Comparison of ENCODE assay signal across 1 cellular context in genomic region chr13:110915057-110915873, GRCh38.
TF ChIP-seq lines count a peak whose summit lies in the region.

Gene ANKRD10, minus strand, starts transcription at chr13:110915069. Its CDS starts 135 bp downstream, at chr13:110914934.

TF ChIP-seq in GM12878, 131 proteins besides CTCF, POLR2A, EP300 and RAD21 (continued from another document and continues in another):
- TF ChIP-seq USF1 (IDR thresholded peaks at IDR 0.05; ENCODE audit: borderline replicate concordance, extremely low read length, insufficient read depth, low read depth, low read length) (peak; percentile 56), MAX (IDR thresholded peaks at IDR 0.05; ENCODE audit: low read depth, low read length) (no peak), BMI1 (IDR thresholded peaks at IDR 0.05; ENCODE audit: borderline replicate concordance) (no peak), E2F8 (IDR thresholded peaks at IDR 0.05; ENCODE audit: low read depth, partially characterized antibody) (no peak), E2F4 (IDR thresholded peaks at IDR 0.05; ENCODE audit: low read depth, low read length) (no peak), RAD51 (IDR thresholded peaks at IDR 0.05) (peak; percentile 75), YY1 (IDR thresholded peaks at IDR 0.05; ENCODE audit: low read depth, low read length) (peak; percentile 41), BCL11A (IDR thresholded peaks at IDR 0.05; ENCODE audit: low read depth, low read length) (no peak), SUPT20H (IDR thresholded peaks at IDR 0.05; ENCODE audit: borderline replicate concordance, control insufficient read depth, low read depth, low read length) (no peak), ESRRA (IDR thresholded peaks at IDR 0.05; ENCODE audit: low read length) (no peak), ELK1 (IDR thresholded peaks at IDR 0.05; ENCODE audit: low read depth, low read length) (no peak), ATF2 (IDR thresholded peaks at IDR 0.05; ENCODE audit: low read length) (no peak), BHLHE40 (IDR thresholded peaks at IDR 0.05; ENCODE audit: borderline replicate concordance in 1 of 2, low read depth in 2 of 2, low read length in 1 of 2) (peak; percentile 13 to 63; a peak in 2 of 4 replicates), KLF5 (IDR thresholded peaks at IDR 0.05; ENCODE audit: partially characterized antibody) (no peak), TAF1 (IDR thresholded peaks at IDR 0.05; ENCODE audit: borderline replicate concordance, low read depth, low read length) (0 out of 2 replicates have a peak, but pooled peaks have one; percentile 9), RCOR1 (conservative IDR thresholded peaks at IDR 0.05; ENCODE audit: low read depth, low read length) (no peak), CBX5 (IDR thresholded peaks at IDR 0.05; ENCODE audit: low read depth) (0 out of 2 replicates have a peak, but pooled peaks have one; percentile 19), BRCA1 (IDR thresholded peaks at IDR 0.05; ENCODE audit: low read depth, low read length) (no peak), ZNF687 (IDR thresholded peaks at IDR 0.05) (peak; percentile 75), SMAD5 (IDR thresholded peaks at IDR 0.05; ENCODE audit: low read depth) (no peak), POLR2AphosphoS5 (IDR thresholded peaks at IDR 0.05; ENCODE audit: low read length) (peak; percentile 76), NFYA (IDR thresholded peaks at IDR 0.05; ENCODE audit: borderline replicate concordance, low read depth, low read length) (no peak), SUZ12 (IDR thresholded peaks at IDR 0.05; ENCODE audit: unreplicated experiment) (no peak), POLR2AphosphoS2 (IDR thresholded peaks at IDR 0.05; ENCODE audit: low read depth, low read length) (peak; percentile 63; the same call in 1 of the 2 replicates), STAT1 (conservative IDR thresholded peaks at IDR 0.05) (0 out of 2 replicates have a peak, but pooled peaks have one; percentile 5), CHD2 (IDR thresholded peaks at IDR 0.05; ENCODE audit: borderline replicate concordance, low read depth, low read length) (no peak), NKRF (conservative IDR thresholded peaks at IDR 0.05) (peak; percentile 46; the same call in 1 of the 2 replicates), CHD1 (IDR thresholded peaks at IDR 0.05; ENCODE audit: low read depth, low read length) (no peak), HDGF (IDR thresholded peaks at IDR 0.05) (peak; percentile 87; the same call in 1 of the 2 replicates), MEF2B (IDR thresholded peaks at IDR 0.05; ENCODE audit: partially characterized antibody, poor library complexity, severe bottlenecking) (peak; percentile 17), NRF1 (conservative IDR thresholded peaks at IDR 0.05; ENCODE audit: low read depth, low read length) (no peak), NR2F1 (conservative IDR thresholded peaks at IDR 0.05) (peak; percentile 97), PML (IDR thresholded peaks at IDR 0.05; ENCODE audit: low read length) (peak; percentile 37; the same call in 1 of the 2 replicates), TCF3 (IDR thresholded peaks at IDR 0.05; ENCODE audit: borderline replicate concordance, insufficient read depth, low read depth, low read length) (0 out of 2 replicates have a peak, but pooled peaks have one; percentile 9), FOXM1 (IDR thresholded peaks at IDR 0.05; ENCODE audit: low read depth, low read length) (no peak), GATAD2B (conservative IDR thresholded peaks at IDR 0.05; ENCODE audit: low read depth) (peak; percentile 82), MYC (IDR thresholded peaks at IDR 0.05; ENCODE audit: insufficient read depth, insufficient read length, insufficient replicate concordance, low read length, severe bottlenecking) (no peak), IKZF2 (IDR thresholded peaks at IDR 0.05) (0 out of 4 replicates have a peak, but pooled peaks of 1 of the 2 experiments have one; percentile 40), CREM (IDR thresholded peaks at IDR 0.05; ENCODE audit: low read depth) (0 out of 2 replicates have a peak, but pooled peaks have one; percentile 28), HDAC2 (IDR thresholded peaks at IDR 0.05) (no peak), CEBPB (IDR thresholded peaks at IDR 0.05; ENCODE audit: borderline replicate concordance in 1 of 2, low read depth in 2 of 2, low read length in 2 of 2) (no peak), SRF (IDR thresholded peaks at IDR 0.05; ENCODE audit: low read depth in 2 of 2, low read length in 2 of 2) (0 out of 4 replicates have a peak, but pooled peaks of 1 of the 2 experiments have one; percentile 11), HDAC6 (IDR thresholded peaks at IDR 0.05; ENCODE audit: unreplicated experiment) (no peak), NFXL1 (IDR thresholded peaks at IDR 0.05; ENCODE audit: borderline replicate concordance) (no peak), EGR1 (IDR thresholded peaks at IDR 0.05; ENCODE audit: borderline replicate concordance in 1 of 2, low read depth in 2 of 2, low read length in 2 of 2) (no peak), PKNOX1 (IDR thresholded peaks at IDR 0.05) (peak; percentile 55)
